ENCODE assay signal across 31 cellular contexts in the genomic region with DNA sequence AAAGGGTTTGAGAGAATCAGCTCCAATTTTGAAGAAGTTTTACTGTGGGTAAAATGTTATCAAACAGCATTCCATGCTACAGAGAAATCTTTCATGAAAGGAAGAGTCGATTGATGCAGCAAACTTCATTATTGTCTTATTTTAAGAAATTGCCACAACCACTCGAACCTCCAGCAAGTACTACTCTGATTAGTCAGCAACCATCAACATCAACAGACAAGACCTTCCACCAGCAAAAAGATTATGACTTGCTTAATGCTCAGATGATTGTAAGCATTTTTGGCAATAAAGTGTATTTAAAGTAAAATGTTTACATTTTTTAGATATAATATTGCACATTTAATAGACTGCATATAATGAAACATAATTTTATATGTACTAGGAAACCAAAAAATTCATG.
"Had no signal": no experiment of that assay in that cellular context is flagged by ENCODE, and none has a peak within 500 bp of the region (broad histone marks: within the 10 kb centered on the region; RNA-seq: fewer than 3 reads in every experiment).

No MANE protein-coding gene starts in this region.

- FAIRE-seq: astrocyte, TTC549 had no signal

- DNase-seq: activated B cell treated with CpG ODN at 0.5 μM for 24 hours; activated CD4-positive, alpha-beta memory T cell treated with anti-CD3 and anti-CD28 coated beads for 36 hours; activated CD4-positive, alpha-beta T cell treated with anti-CD3 and anti-CD28 coated beads for 4 hours; activated CD4-positive, alpha-beta T cell treated with anti-CD3 and anti-CD28 coated beads, Interleukin-2, amount 10 ng/mL, durations not matched to agents 24 days and 14 days; activated CD4-positive, alpha-beta T cell treated with anti-CD3 and anti-CD28 coated beads, Interleukin-2, amount 50 U/mL, for 1 hour; activated CD4-positive, alpha-beta T cell treated with anti-CD3 and anti-CD28 coated beads, Interleukin-2, amount 50 U/mL, for 4 hours; activated CD4-positive, CD25-positive, alpha-beta regulatory T cell treated with anti-CD3 and anti-CD28 coated beads, Interleukin-2, amount 50 U/mL, for 72 hours; activated CD8-positive, alpha-beta memory T cell treated with anti-CD3 and anti-CD28 coated beads, Interleukin-2, amount 50 U/mL, for 4 hours; activated CD8-positive, alpha-beta T cell treated with anti-CD3 and anti-CD28 coated beads for 36 hours; activated effector memory CD4-positive, alpha-beta T cell treated with anti-CD3 and anti-CD28 coated beads, Interleukin-2, amount 50 U/mL, for 16 hours; activated gamma-delta T cell treated with Interleukin-2 at 50 U/mL for 16 hours; activated naive CD4-positive, alpha-beta T cell; activated naive CD4-positive, alpha-beta T cell treated with anti-CD3 and anti-CD28 coated beads for 36 hours; activated naive CD4-positive, alpha-beta T cell treated with anti-CD3 and anti-CD28 coated beads, Interleukin-2, amount 50 U/mL, for 16 hours; activated naive CD8-positive, alpha-beta T cell treated with anti-CD3 and anti-CD28 coated beads for 36 hours; activated T-cell treated with anti-CD3 and anti-CD28 coated beads for 4 hours; activated T-cell treated with anti-CD3 and anti-CD28 coated beads, Interleukin-2, amount 50 U/mL, for 1 hour; activated T-cell treated with anti-CD3 and anti-CD28 coated beads, Interleukin-2, amount 50 U/mL, for 4 hours; activated T-cell treated with anti-CD3 and anti-CD28 coated beads, Interleukin-2, amount 50 U/mL, for 72 hours; adrenal gland; amniotic stem cell; aorta; body of pancreas; brain microvascular endothelial cell; central memory CD4-positive, alpha-beta T cell; T-helper 1 cell; T-helper 2 cell; T-helper 9 cell had no signal

- H3K4me3 ChIP-seq: adrenal gland, body of pancreas, breast epithelium had no signal
